ENCODE assay signal across 21 cellular contexts in genomic region chr19:46727036-46727501, GRCh38. TPM values are rescaled to one million over a fixed set of nuclear protein-coding genes. Genes with fewer than 3 reads are reported as not detected.
DNase-seq lines count a peak whose midpoint lies in the region; ATAC-seq, FAIRE-seq and TF ChIP-seq lines count a peak whose summit lies in the region.
"Had no signal": no experiment of that assay in that cellular context is flagged by ENCODE, and none has a peak within 500 bp of the region (broad histone marks: within the 10 kb centered on the region; RNA-seq: fewer than 3 reads in every experiment).

No MANE protein-coding gene starts in this region.

- no peak overlapping the region for H3K4me2 ChIP-seq in K562 (ENCODE audit: insufficient read depth, low read length)

- H3K36me3 Mint-ChIP-seq in activated CD4-positive, alpha-beta T cell treated with anti-CD3 and anti-CD28 coated beads, Interleukin-2, amount 10 ng/mL, durations not matched to agents 7 days and 5 days (ENCODE audit: low read depth), result peaks cover 46% of the 10 kb centered on the region
- peaks cover 78% of the 10 kb centered on the region for H3K36me3 Mint-ChIP-seq in effector memory CD8-positive, alpha-beta T cell (ENCODE audit: insufficient read depth)

- no peak for TF ChIP-seq CTCF in K562 (IDR thresholded peaks at IDR 0.05 in 2 of 3, conservative IDR thresholded peaks at IDR 0.05 in 1 of 3; ENCODE audit: insufficient read depth in 2 of 3, low read depth in 1 of 3, low read length in 3 of 3)
- TF ChIP-seq CTCF in liver (IDR thresholded peaks at IDR 0.05; ENCODE audit: low read depth, low read length, missing input control), result no peak

- no peak for ATAC-seq in K562
- ATAC-seq in effector memory CD8-positive, alpha-beta T cell (replicated peaks), result no peak
- no peak for ATAC-seq in activated CD4-positive, CD25-positive, alpha-beta regulatory T cell treated with anti-CD3 and anti-CD28 coated beads, Interleukin-2, amount 50 U/mL, for 24 hours
- ATAC-seq: activated CD8-positive, alpha-beta memory T cell treated with anti-CD3 and anti-CD28 coated beads, Interleukin-2, amount 10 ng/mL, durations not matched to agents 7 days and 5 days; left lobe of liver had no signal

- FAIRE-seq in K562 (lab: Jason Lieb, UNC), result no peak
- FAIRE-seq: GM12892, small intestine had no signal

- H3K9me3 ChIP-seq in K562 (replicated peaks; ENCODE audit: control insufficient read depth, insufficient read depth, low read depth, low read length), result no peaks in the 10 kb centered on the region
- H3K9me3 ChIP-seq in liver (ENCODE audit: control insufficient read depth in 4 of 4, low read length in 3 of 4), result no peaks in the 10 kb centered on the region

- TSS peak; percentile 21 for BruUV-seq in K562 (replicated peaks; lab: Mats Ljungman, UMichigan)

- H3K4me1 ChIP-seq in K562 (replicated peaks in 1 of 2; ENCODE audit: control insufficient read depth in 2 of 2, insufficient read depth in 2 of 2, low read length in 2 of 2) (peaks cover 20 to 67% of the 10 kb centered on the region in 2 experiments), liver (ENCODE audit: control insufficient read depth in 4 of 4, insufficient read depth in 4 of 4, low read length in 3 of 4) (peaks cover 0 to 16% (median 8%) of the 10 kb centered on the region in 4 donors)
- H3K4me1 ChIP-seq: parathyroid adenoma had no signal

- H3K4me1 Mint-ChIP-seq in activated CD4-positive, alpha-beta T cell treated with anti-CD3 and anti-CD28 coated beads, Interleukin-2, amount 10 ng/mL, durations not matched to agents 7 days and 5 days, result peaks cover 36% of the 10 kb centered on the region
- peaks cover 22 to 34% of the 10 kb centered on the region in 2 donors for H3K4me1 Mint-ChIP-seq in effector memory CD8-positive, alpha-beta T cell (ENCODE audit: low read depth in 2 of 2)

- intact Hi-C loops in K562 (cut with micrococcal nuclease), result no loop called here

- 92% methylated on average over 12 of the region's 14 CpGs for WGBS in K562 (ENCODE audit: insufficient coverage, low coverage, missing lambda C conversion rate)
- WGBS in liver, result 83% methylated on average over 14 of the region's 14 CpGs

- H3K27ac ChIP-seq in K562 (ENCODE audit: extremely low read depth, low read depth, low read length), result no peak overlapping the region
- no peak overlapping the region for H3K27ac ChIP-seq in liver (ENCODE audit: low read depth in 1 of 2, low read length in 2 of 2)
- peak overlapping the region; percentile 5 for H3K27ac ChIP-seq in substantia nigra (ENCODE audit: low read depth, low read length, poor library complexity, severe bottlenecking)
- H3K27ac ChIP-seq: 22Rv1, parathyroid adenoma had no signal

- no peak for TF ChIP-seq EP300 in K562 (IDR thresholded peaks at IDR 0.05; ENCODE audit: low read length)

- H3K9me1 ChIP-seq in K562 (ENCODE audit: control insufficient read depth, insufficient read depth, low read length), result peaks cover 8% of the 10 kb centered on the region

- in situ Hi-C loops in K562 (cut with MboI), result no loop called here

- H3K4me3 Mint-ChIP-seq in activated CD4-positive, alpha-beta T cell treated with anti-CD3 and anti-CD28 coated beads, Interleukin-2, amount 10 ng/mL, durations not matched to agents 7 days and 5 days, result no peak overlapping the region
- no peak overlapping the region for H3K4me3 Mint-ChIP-seq in effector memory CD8-positive, alpha-beta T cell
- H3K4me3 Mint-ChIP-seq: activated CD8-positive, alpha-beta memory T cell treated with anti-CD3 and anti-CD28 coated beads, Interleukin-2, amount 10 ng/mL, durations not matched to agents 7 days and 5 days had no signal

- no peak for DNase-seq in activated CD4-positive, alpha-beta T cell treated with anti-CD3 and anti-CD28 coated beads, Interleukin-2, amount 10 ng/mL, durations not matched to agents 7 days and 5 days
- DNase-seq in activated CD4-positive, alpha-beta T cell treated with anti-CD3 and anti-CD28 coated beads for 48 hours, result no peak
- DNase-seq in K562 (ENCODE audit: extremely low read depth in 1 of 4, low spot score in 3 of 4), result no peak
- DNase-seq in substantia nigra (lab: John Stamatoyannopoulos, UW), result peak in 4 of 49 donors; percentile 12 to 23 (median 18)
- no peak for DNase-seq in effector memory CD8-positive, alpha-beta T cell
- no peak for DNase-seq in cerebellum (ENCODE audit: low spot score)
- DNase-seq: activated CD8-positive, alpha-beta memory T cell treated with anti-CD3 and anti-CD28 coated beads, Interleukin-2, amount 10 ng/mL, durations not matched to agents 7 days and 5 days; central memory CD4-positive, alpha-beta T cell; Kasumi-1; NCI-H1092 treated with DMSO at 0.1 percent for 48 hours; NCI-H2081 treated with DMSO at 0.1 percent for 48 hours; NCI-H524 treated with DMSO at 0.1 percent for 48 hours; SHP77; small intestine; stimulated activated CD4-positive, alpha-beta T cell treated with anti-CD3 and anti-CD28 coated beads, Interleukin-4, amount 100 ng/mL, for 4 hours had no signal

- H3K36me3 ChIP-seq in K562 (ENCODE audit: control insufficient read depth, insufficient read depth, low read length) (peaks cover 98% of the 10 kb centered on the region), liver (ENCODE audit: control insufficient read depth in 4 of 4, insufficient read depth in 3 of 4, low read depth in 1 of 4, low read length in 3 of 4) (peaks cover 11 to 75% (median 37%) of the 10 kb centered on the region in 4 donors)

- H3K27ac Mint-ChIP-seq in activated CD4-positive, alpha-beta T cell treated with anti-CD3 and anti-CD28 coated beads, Interleukin-2, amount 10 ng/mL, durations not matched to agents 7 days and 5 days, result peak overlapping the region; percentile 1
- peak overlapping the region in 1 of 2 donors; percentile 53 for H3K27ac Mint-ChIP-seq in effector memory CD8-positive, alpha-beta T cell
- H3K27ac Mint-ChIP-seq: activated CD8-positive, alpha-beta memory T cell treated with anti-CD3 and anti-CD28 coated beads, Interleukin-2, amount 10 ng/mL, durations not matched to agents 7 days and 5 days had no signal

- H4K20me1 ChIP-seq in K562 (replicated peaks; ENCODE audit: control insufficient read depth, insufficient read depth, low read length), result peaks cover 37% of the 10 kb centered on the region

- peaks cover 40% of the 10 kb centered on the region for H3K79me2 ChIP-seq in K562 (ENCODE audit: control insufficient read depth, insufficient read depth, low read length)

- H3K27me3 ChIP-seq in K562 (ENCODE audit: control insufficient read depth in 2 of 2, insufficient read depth in 2 of 2, low read length in 2 of 2) (no peaks in the 10 kb centered on the region), liver (ENCODE audit: control insufficient read depth in 4 of 4, insufficient read depth in 4 of 4, low read length in 3 of 4) (no peaks in the 10 kb centered on the region)

- TF ChIP-seq RAD21 in K562 (CRISPR knock-in tag; conservative IDR thresholded peaks at IDR 0.05 in 1 of 2, IDR thresholded peaks at IDR 0.05 in 1 of 2) (no peak), liver (IDR thresholded peaks at IDR 0.05) (no peak)

- TF ChIP-seq POLR2A in K562 (conservative IDR thresholded peaks at IDR 0.05), result no peak

- H3K9ac ChIP-seq in K562 (ENCODE audit: insufficient read depth in 1 of 2, low read depth in 2 of 2, low read length in 2 of 2) (no peak overlapping the region), liver (ENCODE audit: low read depth in 1 of 2, low read length in 2 of 2) (no peak overlapping the region)
- H3K9ac ChIP-seq: parathyroid adenoma had no signal

- no peak overlapping the region for H2AFZ ChIP-seq in K562 (ENCODE audit: low read depth, low read length)
- H2AFZ ChIP-seq: parathyroid adenoma had no signal

- H3K27me3 Mint-ChIP-seq in activated CD4-positive, alpha-beta T cell treated with anti-CD3 and anti-CD28 coated beads, Interleukin-2, amount 10 ng/mL, durations not matched to agents 7 days and 5 days, result no peaks in the 10 kb centered on the region
- no peaks in the 10 kb centered on the region for H3K27me3 Mint-ChIP-seq in effector memory CD8-positive, alpha-beta T cell
- H3K27me3 Mint-ChIP-seq: activated CD8-positive, alpha-beta memory T cell treated with anti-CD3 and anti-CD28 coated beads, Interleukin-2, amount 10 ng/mL, durations not matched to agents 7 days and 5 days had no signal

- POLR2A ChIA-PET in activated CD4-positive, alpha-beta T cell treated with anti-CD3 and anti-CD28 coated beads, Interleukin-2, amount 10 ng/mL, durations not matched to agents 7 days and 5 days (lab: Charles Lee), result no interaction called here
- POLR2A ChIA-PET in K562 (lab: Yijun Ruan, JAX), result interaction anchor here (0.5 kb wide), 1 partner anchor 9 kb away, joined by 3 read pairs; no protein-coding TSS in a partner anchor

- H3K9me3 Mint-ChIP-seq in activated CD4-positive, alpha-beta T cell treated with anti-CD3 and anti-CD28 coated beads, Interleukin-2, amount 10 ng/mL, durations not matched to agents 7 days and 5 days, result no peaks in the 10 kb centered on the region
- no peaks in the 10 kb centered on the region for H3K9me3 Mint-ChIP-seq in effector memory CD8-positive, alpha-beta T cell

- H3K4me3 ChIP-seq in K562 (no peak overlapping the region), liver (ENCODE audit: low read depth in 1 of 3, low read length in 3 of 3) (no peak overlapping the region)

- CTCF ChIA-PET in activated CD4-positive, alpha-beta T cell treated with anti-CD3 and anti-CD28 coated beads, Interleukin-2, amount 10 ng/mL, durations not matched to agents 7 days and 5 days (lab: Charles Lee), result interaction anchor here (1.5 to 2.3 kb wide), 3 partner anchors 10 to 110 kb away, joined by 4 to 9 read pairs (median 5); no protein-coding TSS in a partner anchor
- CTCF ChIA-PET in K562 (lab: Yijun Ruan, JAX; ENCODE audit: low intra/inter-chr PET ratio), result no interaction called here

RNA-seq across cellular contexts. Expression of gene PRKD2, which starts 10.2 kb away (rescaled TPM):
- 100 to 1,000 TPM; 175 to 178 TPM for total RNA-seq in activated CD4-positive, alpha-beta T cell treated with anti-CD3 and anti-CD28 coated beads, Interleukin-2, amount 10 ng/mL, durations not matched to agents 7 days and 5 days
- total RNA-seq in K562 (2011; cell fraction: chromatin; rRNA removed; ENCODE audit: low replicate concordance), result 31.5 and 62.0 TPM in 2 replicates
- 35.2 and 35.7 TPM in 2 replicates for total RNA-seq in K562 (2011; cell fraction: nucleolus; rRNA removed)
- 32.3 and 33.7 TPM in 2 replicates for total RNA-seq in K562 (2011; cell fraction: nucleoplasm; rRNA removed)
- total RNA-seq in K562 (2014; rRNA removed) (29.2 and 35.1 TPM in 2 replicates), K562 (2014; rRNA removed; fragmentation: Illumina TruSeq; extraction: Trizol) (9.9 and 15.0 TPM in 2 replicates), K562 (2015; rRNA removed; fragmentation: Illumina TruSeq; extraction: Trizol) (14.9 and 19.0 TPM in 2 replicates), K562 (2021) (57.3 and 60.0 TPM in 2 replicates), liver (10 to 100 TPM in 1 of 2 donors, 1 to 10 TPM in 1; 8.5 to 14.4 TPM), cerebellum (9.8 TPM)
- polyA plus RNA-seq in K562 (2011; rRNA removed) (11.0 and 11.1 TPM in 2 replicates), K562 (2014; fragmentation: Illumina TruSeq; extraction: Trizol) (23.8 and 34.1 TPM in 2 replicates), K562 (2014; fragmentation: Nextera tagmentation; extraction: Ambion mirVana) (1 to 10 TPM; 1.8 to 4.9 TPM), K562 (2014; rRNA removed) (21.1 and 22.4 TPM in 2 replicates), liver (10 to 100 TPM in 1 of 2 donors, 1 to 10 TPM in 1; 7.3 to 10.0 TPM)
- polyA plus RNA-seq in K562 (2011; cell fraction: cytosol; rRNA removed), result 11.6 and 24.2 TPM in 2 replicates
- polyA plus RNA-seq in K562 (2011; cell fraction: nucleus; rRNA removed), result 22.8 and 41.1 TPM in 2 replicates
- 36.8 and 42.8 TPM in 2 replicates for polyA plus RNA-seq in K562 (2012)
- polyA minus RNA-seq in K562 (2011; rRNA and poly(A)+ RNA removed), result 10.5 and 13.4 TPM in 2 replicates
- polyA minus RNA-seq in K562 (2011; cell fraction: cytosol; rRNA and poly(A)+ RNA removed), result 26.9 and 30.1 TPM in 2 replicates
- polyA minus RNA-seq in K562 (2011; cell fraction: nucleus; rRNA and poly(A)+ RNA removed), result 9.0 and 10.6 TPM in 2 replicates

RNA-seq across cellular contexts. Expression of gene FKRP, which starts 18.8 kb away (rescaled TPM):
- 10 to 100 TPM; 16.9 to 20.5 TPM for total RNA-seq in activated CD4-positive, alpha-beta T cell treated with anti-CD3 and anti-CD28 coated beads, Interleukin-2, amount 10 ng/mL, durations not matched to agents 7 days and 5 days
- total RNA-seq in K562 (2011; cell fraction: chromatin; rRNA removed; ENCODE audit: low replicate concordance), result 36.3 and 57.4 TPM in 2 replicates
- 33.4 and 35.1 TPM in 2 replicates for total RNA-seq in K562 (2011; cell fraction: nucleolus; rRNA removed)
- total RNA-seq in K562 (2011; cell fraction: nucleoplasm; rRNA removed), result 38.6 TPM in 2 replicates
- total RNA-seq in K562 (2014; rRNA removed), result 8.2 and 11.3 TPM in 2 replicates
- 4.9 and 5.0 TPM in 2 replicates for total RNA-seq in K562 (2014; rRNA removed; fragmentation: Illumina TruSeq; extraction: Trizol)
- 7.3 and 7.6 TPM in 2 replicates for total RNA-seq in K562 (2015; rRNA removed; fragmentation: Illumina TruSeq; extraction: Trizol)
- total RNA-seq in K562 (2021), result 11.2 and 14.9 TPM in 2 replicates
- polyA plus RNA-seq in K562 (2011; rRNA removed), result 3.7 and 5.4 TPM in 2 replicates
- 4.9 and 11.1 TPM in 2 replicates for polyA plus RNA-seq in K562 (2011; cell fraction: cytosol; rRNA removed)
- 12.2 and 17.7 TPM in 2 replicates for polyA plus RNA-seq in K562 (2011; cell fraction: nucleus; rRNA removed)
- 14.0 and 18.1 TPM in 2 replicates for polyA plus RNA-seq in K562 (2012)
- polyA plus RNA-seq in K562 (2014; fragmentation: Illumina TruSeq; extraction: Trizol), result 6.5 and 10.2 TPM in 2 replicates
- polyA plus RNA-seq in K562 (2014; fragmentation: Nextera tagmentation; extraction: Ambion mirVana), result 1 to 10 TPM in 1 of 2 experiments, under 1 TPM in 1; 0.68 to 1.1 TPM
- polyA plus RNA-seq in K562 (2014; rRNA removed), result 15.2 and 16.1 TPM in 2 replicates
- 2.7 and 5.2 TPM in 2 replicates for polyA minus RNA-seq in K562 (2011; rRNA and poly(A)+ RNA removed)
- polyA minus RNA-seq in K562 (2011; cell fraction: cytosol; rRNA and poly(A)+ RNA removed), result 3.1 and 6.5 TPM in 2 replicates
- 4.4 and 7.3 TPM in 2 replicates for polyA minus RNA-seq in K562 (2011; cell fraction: nucleus; rRNA and poly(A)+ RNA removed)
- 10 to 100 TPM in 1 of 2 donors, 1 to 10 TPM in 1; 7.5 to 11.1 TPM for total RNA-seq in liver
- polyA plus RNA-seq in liver, result 1 to 10 TPM; 2.5 to 8.8 TPM
- total RNA-seq in cerebellum, result 18.8 TPM

RNA-seq across cellular contexts. Expression of gene STRN4, which starts 19.2 kb away (rescaled TPM):
- 10 to 100 TPM; 77.9 to 86.4 TPM for total RNA-seq in activated CD4-positive, alpha-beta T cell treated with anti-CD3 and anti-CD28 coated beads, Interleukin-2, amount 10 ng/mL, durations not matched to agents 7 days and 5 days
- total RNA-seq in K562 (2011; cell fraction: chromatin; rRNA removed; ENCODE audit: low replicate concordance), result 149 and 335 TPM in 2 replicates
- 167 and 175 TPM in 2 replicates for total RNA-seq in K562 (2011; cell fraction: nucleolus; rRNA removed)
- 137 and 163 TPM in 2 replicates for total RNA-seq in K562 (2011; cell fraction: nucleoplasm; rRNA removed)
- 66.9 and 71.0 TPM in 2 replicates for total RNA-seq in K562 (2014; rRNA removed)
- total RNA-seq in K562 (2014; rRNA removed; fragmentation: Illumina TruSeq; extraction: Trizol), result 18.0 and 21.6 TPM in 2 replicates
- 36.9 and 39.2 TPM in 2 replicates for total RNA-seq in K562 (2015; rRNA removed; fragmentation: Illumina TruSeq; extraction: Trizol)
- 79.2 and 82.7 TPM in 2 replicates for total RNA-seq in K562 (2021)
- polyA plus RNA-seq in K562 (2011; rRNA removed), result 42.8 and 60.4 TPM in 2 replicates
- polyA plus RNA-seq in K562 (2011; cell fraction: cytosol; rRNA removed), result 74.0 and 145 TPM in 2 replicates
- polyA plus RNA-seq in K562 (2011; cell fraction: nucleus; rRNA removed), result 204 and 318 TPM in 2 replicates
- polyA plus RNA-seq in K562 (2012), result 52.1 and 70.7 TPM in 2 replicates
- 34.8 and 63.9 TPM in 2 replicates for polyA plus RNA-seq in K562 (2014; fragmentation: Illumina TruSeq; extraction: Trizol)
- 1 to 10 TPM in 1 of 2 experiments, under 1 TPM in 1; 0.62 to 1.7 TPM for polyA plus RNA-seq in K562 (2014; fragmentation: Nextera tagmentation; extraction: Ambion mirVana)
- polyA plus RNA-seq in K562 (2014; rRNA removed), result 81.4 and 83.7 TPM in 2 replicates
- polyA minus RNA-seq in K562 (2011; rRNA and poly(A)+ RNA removed), result 37.1 and 38.4 TPM in 2 replicates
- 49.1 and 68.4 TPM in 2 replicates for polyA minus RNA-seq in K562 (2011; cell fraction: cytosol; rRNA and poly(A)+ RNA removed)
- 61.9 and 64.6 TPM in 2 replicates for polyA minus RNA-seq in K562 (2011; cell fraction: nucleus; rRNA and poly(A)+ RNA removed)
- total RNA-seq in liver, result 10 to 100 TPM; 29.4 to 29.9 TPM
- 10 to 100 TPM in 1 of 2 donors, 1 to 10 TPM in 1; 9.5 to 20.2 TPM for polyA plus RNA-seq in liver
- total RNA-seq in cerebellum, result 73.6 TPM
